Comparison of ENCODE assay signal across 15 cellular contexts in genomic region chr5:81718300-81718699, GRCh38. TPM values are rescaled to one million over a fixed set of nuclear protein-coding genes. Genes with fewer than 3 reads are reported as not detected.
A peak's percentile ranks its signal among the peaks of the same experiment; 100 is the strongest.
DNase-seq lines count a peak whose midpoint lies in the region; ATAC-seq, FAIRE-seq and TF ChIP-seq lines count a peak whose summit lies in the region.
"Had no signal": no experiment of that assay in that cellular context is flagged by ENCODE, and none has a peak within 500 bp of the region (broad histone marks: within the 10 kb centered on the region; RNA-seq: fewer than 3 reads in every experiment).

No MANE protein-coding gene starts in this region.

- H3K9me3 Mint-ChIP-seq in CD4-positive, alpha-beta memory T cell: no peaks in the 10 kb centered on the region
- H3K9me3 Mint-ChIP-seq in naive thymus-derived CD8-positive, alpha-beta T cell: peaks cover 0 to 2% (median 0%) of the 10 kb centered on the region in 9 donors

- peak in 1 of 2 donors; percentile 23 for ATAC-seq in naive thymus-derived CD8-positive, alpha-beta T cell
- ATAC-seq: T-helper 17 cell had no signal

- DNase-seq in CD4-positive, alpha-beta memory T cell: no peak
- DNase-seq in Jurkat, Clone E6-1 (ENCODE audit: low read depth, low spot score): peak; percentile 54
- peak; percentile 21 for DNase-seq in choroid plexus epithelial cell (ENCODE audit: low read depth)
- DNase-seq in naive thymus-derived CD8-positive, alpha-beta T cell: peak in 2 of 10 donors; percentile 5 to 9
- DNase-seq in NCI-H69 (lab: John Stamatoyannopoulos, UW): no peak
- DNase-seq in NCI-H226: no peak
- no peak for DNase-seq in ovary
- DNase-seq in HTR-8/SVneo (ENCODE audit: insufficient read length, low spot score): no peak
- DNase-seq: adrenal gland, MV-4-11, NCI-H345, T-helper 17 cell had no signal

- peak overlapping the region in 6 of 8 donors; percentile 2 to 51 (median 46) for H3K4me3 Mint-ChIP-seq in CD4-positive, alpha-beta memory T cell
- H3K4me3 Mint-ChIP-seq in naive thymus-derived CD8-positive, alpha-beta T cell: peak overlapping the region; percentile 2 to 69 (median 48)
- H3K4me3 Mint-ChIP-seq: T-helper 17 cell had no signal

- no peak for TF ChIP-seq POLR2A in ovary (IDR thresholded peaks at IDR 0.05)

- TF ChIP-seq CTCF in choroid plexus epithelial cell (conservative IDR thresholded peaks at IDR 0.05; ENCODE audit: low read depth, low read length) (no peak), ovary (IDR thresholded peaks at IDR 0.05) (no peak)

- no peak for TF ChIP-seq EP300 in ovary (IDR thresholded peaks at IDR 0.05)

- H3K27me3 Mint-ChIP-seq in CD4-positive, alpha-beta memory T cell: no peaks in the 10 kb centered on the region
- no peaks in the 10 kb centered on the region for H3K27me3 Mint-ChIP-seq in naive thymus-derived CD8-positive, alpha-beta T cell
- H3K27me3 Mint-ChIP-seq: T-helper 17 cell had no signal

- peaks cover 43% of the 10 kb centered on the region for H3K4me1 ChIP-seq in CD4-positive, alpha-beta memory T cell (ENCODE audit: insufficient read depth, low read length)
- H3K4me1 ChIP-seq in ovary (ENCODE audit: insufficient read depth): peaks cover 15% of the 10 kb centered on the region

- FAIRE-seq in HTR-8/SVneo (lab: Jason Lieb, UNC): no peak
- FAIRE-seq: G401.6, RCC 7860 had no signal

- H3K4me3 ChIP-seq in CD4-positive, alpha-beta memory T cell (ENCODE audit: low read length in 2 of 2): no peak overlapping the region
- no peak overlapping the region for H3K4me3 ChIP-seq in Jurkat, Clone E6-1 (ENCODE audit: low read length)
- no peak overlapping the region for H3K4me3 ChIP-seq in choroid plexus epithelial cell (ENCODE audit: low read depth, low read length)
- H3K4me3 ChIP-seq in ovary: no peak overlapping the region
- H3K4me3 ChIP-seq: adrenal gland, right atrium auricular region had no signal

- peaks cover 6 to 17% of the 10 kb centered on the region in 2 donors for H3K36me3 Mint-ChIP-seq in CD4-positive, alpha-beta memory T cell
- peaks cover 4 to 16% (median 10%) of the 10 kb centered on the region in 3 donors for H3K36me3 Mint-ChIP-seq in naive thymus-derived CD8-positive, alpha-beta T cell

- CTCF ChIA-PET in CD4-positive, alpha-beta memory T cell (lab: Charles Lee; ENCODE audit: partially characterized antibody): no interaction called here

- intact Hi-C loops in CD4-positive, alpha-beta memory T cell (cut with micrococcal nuclease): no loop called here
- intact Hi-C loops in ovary (cut with DNase I): no loop called here

- H3K27ac ChIP-seq in CD4-positive, alpha-beta memory T cell (ENCODE audit: low read depth, low read length): no peak overlapping the region
- H3K27ac ChIP-seq in ovary: no peak overlapping the region
- H3K27ac ChIP-seq: adrenal gland, right atrium auricular region had no signal

- H3K36me3 ChIP-seq in CD4-positive, alpha-beta memory T cell (ENCODE audit: insufficient read depth, low read length): no peaks in the 10 kb centered on the region
- H3K36me3 ChIP-seq in ovary: no peaks in the 10 kb centered on the region
- H3K36me3 ChIP-seq: adrenal gland, right atrium auricular region had no signal

- H3K27ac Mint-ChIP-seq in CD4-positive, alpha-beta memory T cell: peak overlapping the region in 1 of 7 donors; percentile 71
- H3K27ac Mint-ChIP-seq in naive thymus-derived CD8-positive, alpha-beta T cell: peak overlapping the region in 6 of 10 donors; percentile 3 to 50 (median 34)

- H3K27me3 ChIP-seq in CD4-positive, alpha-beta memory T cell (ENCODE audit: insufficient read depth, low read length): no peaks in the 10 kb centered on the region
- no peaks in the 10 kb centered on the region for H3K27me3 ChIP-seq in ovary
- H3K27me3 ChIP-seq: adrenal gland, right atrium auricular region had no signal

- POLR2A ChIA-PET in CD4-positive, alpha-beta memory T cell (lab: Charles Lee; ENCODE audit: partially characterized antibody): interaction anchor here (0.6 to 3.7 kb wide), 3 partner anchors 32 to 228 kb away, joined by 3 to 17 read pairs (median 3); partner anchors contain the start of gene SSBP2
- POLR2A ChIA-PET in naive thymus-derived CD8-positive, alpha-beta T cell (lab: Charles Lee): interaction anchor here (1.0 kb wide), 1 partner anchor 32 kb away, joined by 4 read pairs; the partner anchor contains the start of gene SSBP2

- no peaks in the 10 kb centered on the region for H3K9me3 ChIP-seq in CD4-positive, alpha-beta memory T cell (ENCODE audit: control insufficient read depth in 1 of 2, low read length in 2 of 2)
- H3K9me3 ChIP-seq in ovary: no peaks in the 10 kb centered on the region
- H3K9me3 ChIP-seq: adrenal gland, right atrium auricular region had no signal

- 15 to 18% (median 15%) methylated on average over 6 of the region's 6 CpGs for WGBS in ovary, 3 donors

- peaks cover 40 to 82% (median 61%) of the 10 kb centered on the region in 4 donors for H3K4me1 Mint-ChIP-seq in CD4-positive, alpha-beta memory T cell
- H3K4me1 Mint-ChIP-seq in naive thymus-derived CD8-positive, alpha-beta T cell: peaks cover 36 to 89% (median 68%) of the 10 kb centered on the region in 4 donors

RNA-seq across cellular contexts. Expression of gene SSBP2, which starts 32.6 kb away (rescaled TPM):
- 10 to 100 TPM; 54.4 to 63.3 TPM for total RNA-seq in CD4-positive, alpha-beta memory T cell
- polyA plus RNA-seq in CD4-positive, alpha-beta memory T cell: 10 to 100 TPM; 46.4 to 91.7 TPM
- polyA plus RNA-seq in Jurkat, Clone E6-1 (2012; ENCODE audit: insufficient read depth, insufficient read length): 67.7 TPM
- 10 to 100 TPM; 40.2 to 40.6 TPM for total RNA-seq in naive thymus-derived CD8-positive, alpha-beta T cell
- 10 to 100 TPM; 36.4 to 43.8 (median 36.8) TPM for polyA plus RNA-seq in naive thymus-derived CD8-positive, alpha-beta T cell
- total RNA-seq in ovary: 100 to 1,000 TPM in 1 of 7 donors, 10 to 100 TPM in 6; 42.0 to 126 (median 78.2) TPM
- polyA plus RNA-seq in ovary: 10 to 100 TPM; 40.5 to 89.0 TPM

Comparison
In these comparisons a context has a peak if more than half of its experiments do, and no peak if none do; other contexts are left out.
1. DNase-seq: peak in Jurkat, Clone E6-1 (single experiment) and choroid plexus epithelial cell (single experiment); none in CD4-positive, alpha-beta memory T cell (0 of 5), NCI-H69 (single experiment), NCI-H226 (single experiment), ovary (0 of 5) and HTR-8/SVneo (single experiment).